Comparison of ENCODE assay signal across 8 cellular contexts in the genomic region with DNA sequence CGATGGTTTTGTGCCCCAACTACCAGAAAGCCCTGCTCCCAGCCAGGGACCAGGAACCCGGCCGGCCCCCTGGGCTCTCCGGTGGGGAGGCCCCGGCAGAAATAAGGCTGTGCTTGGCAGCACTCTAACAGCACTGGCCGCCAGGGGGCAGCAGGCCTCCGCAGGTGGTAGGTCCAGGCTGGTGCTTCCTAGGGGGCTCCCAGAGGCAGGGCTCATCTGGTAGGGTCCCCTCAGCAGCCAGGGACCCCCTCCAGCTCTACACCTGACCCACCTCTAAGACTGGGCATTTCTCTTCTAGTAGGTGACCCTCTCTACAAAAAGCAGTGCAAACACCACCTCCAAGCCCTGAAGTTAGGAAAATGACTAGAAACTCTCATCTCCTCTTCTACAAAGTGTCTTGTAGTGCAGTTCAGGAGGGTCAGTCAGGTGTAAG.
DNase-seq lines count a peak whose midpoint lies in the region; ATAC-seq and TF ChIP-seq lines count a peak whose summit lies in the region.

No MANE protein-coding gene starts in this region.

- no peak overlapping the region for H3K4me3 ChIP-seq in colonic mucosa

- DNase-seq in GM13977 (ENCODE audit: low spot score) (peak; percentile 84), NCI-H2107 treated with DMSO at 0.1 percent for 48 hours (lab: John Stamatoyannopoulos, UW; ENCODE audit: unreplicated experiment) (peak; percentile 29), colonic mucosa (peak; percentile 81), lung microvascular endothelial cell (ENCODE audit: low read depth in 2 of 2) (peak; percentile 72 to 87)
- peak; percentile 83 for DNase-seq in activated CD4-positive, alpha-beta T cell treated with anti-CD3 and anti-CD28 coated beads, Interleukin-2, amount 50 U/mL, for 1 hour
- DNase-seq in stimulated activated CD8-positive, alpha-beta memory T cell treated with anti-CD3 and anti-CD28 coated beads, Interleukin-12 subunit alpha, Interleukin-12 subunit beta, amount 100 ng/mL, for 4 hours (ENCODE audit: low read depth) = peak; percentile 67

- no peak overlapping the region for H3K9ac ChIP-seq in colonic mucosa (ENCODE audit: low read depth in 2 of 2, low read length in 2 of 2)

- TF ChIP-seq CTCF in 22Rv1 (IDR thresholded peaks at IDR 0.05) = peak; percentile 99
- peak; percentile 99 for TF ChIP-seq CTCF in GM13977 (IDR thresholded peaks at IDR 0.05; ENCODE audit: extremely low read depth, insufficient read depth, missing control alignments)
- peak; percentile 87 for TF ChIP-seq CTCF in colonic mucosa (IDR thresholded peaks at IDR 0.05)

- H3K27me3 ChIP-seq in colonic mucosa = no peaks in the 10 kb centered on the region

- H3K36me3 ChIP-seq in colonic mucosa = no peaks in the 10 kb centered on the region

- intact Hi-C loops in colonic mucosa (cut with DNase I) = loop anchor here (2.0 to 10.0 kb wide), 2 partner anchors 101 to 195 kb away; partner anchors contain the start of gene ITPKB

- peak; percentile 75 for ATAC-seq in HG02938 (IDR thresholded peaks at IDR 0.05; ENCODE audit: unreplicated experiment)

- in situ Hi-C loops in GM13977 (cut with MboI; ENCODE audit: low pct_unique_long_range_greater_than_20kb, low sequenced_read_pairs, unreplicated experiment) = loop anchor here (5.0 kb wide), 1 partner anchor 193 kb away; no protein-coding TSS in a partner anchor

- peaks cover 8% of the 10 kb centered on the region for H3K4me1 ChIP-seq in colonic mucosa

- H3K9me3 ChIP-seq in colonic mucosa = no peaks in the 10 kb centered on the region

- H3K27ac ChIP-seq in 22Rv1 (no peak overlapping the region), colonic mucosa (no peak overlapping the region)

Comparison
In these comparisons a context has a peak if more than half of its experiments do, and no peak if none do; other contexts are left out.
1. DNase-seq: peak in every context shown above with its lines; median percentile 84 in GM13977; 83 in activated CD4-positive, alpha-beta T cell treated with anti-CD3 and anti-CD28 coated beads, Interleukin-2, amount 50 U/mL, for 1 hour; 81 in colonic mucosa; 80 in lung microvascular endothelial cell; 67 in stimulated activated CD8-positive, alpha-beta memory T cell treated with anti-CD3 and anti-CD28 coated beads, Interleukin-12 subunit alpha, Interleukin-12 subunit beta, amount 100 ng/mL, for 4 hours; 29 in NCI-H2107 treated with DMSO at 0.1 percent for 48 hours.